Comparison of ENCODE assay signal across 7 cellular contexts in genomic region chr11:65117206-65118096, GRCh38.
DNase-seq lines count a peak whose midpoint lies in the region; ATAC-seq and FAIRE-seq lines count a peak whose summit lies in the region.

ZNHIT2 (minus strand) TSS chr11:65117701; CDS start chr11:65117653, 48 bp downstream.

- DNase-seq in GM18507 (ENCODE audit: extremely low spot score, insufficient read length, low read depth): peak; percentile 82
- DNase-seq in NCI-H2029 treated with DMSO at 0.1 percent for 48 hours (lab: John Stamatoyannopoulos, UW): peak; percentile 93
- peak; percentile 99 for DNase-seq in T1000 (lab: John Stamatoyannopoulos, UW)
- DNase-seq in astrocyte of the hippocampus (ENCODE audit: low read depth, low spot score): peak; percentile 100
- peak; percentile 95 for DNase-seq in hepatic stellate cell (ENCODE audit: low spot score)
- DNase-seq in retina: peak; percentile 97

- peak; percentile 59 for ATAC-seq in HG02981 (IDR thresholded peaks at IDR 0.05; ENCODE audit: unreplicated experiment)

- peak; percentile 99 for FAIRE-seq in GM18507 (lab: Jason Lieb, UNC)

Comparison
In these comparisons a context has a peak if more than half of its experiments do, and no peak if none do; other contexts are left out.
1. Peak in every context shown above with its lines: DNase-seq and ATAC-seq.